In genomic region chr9:87140605-87141109, GRCh38 we compare ENCODE assay signal across 30 cellular contexts.
DNase-seq lines count a peak whose midpoint lies in the region; ATAC-seq and TF ChIP-seq lines count a peak whose summit lies in the region.
"Had no signal": no experiment of that assay in that cellular context is flagged by ENCODE, and none has a peak within 500 bp of the region (broad histone marks: within the 10 kb centered on the region; RNA-seq: fewer than 3 reads in every experiment).

No MANE protein-coding gene starts in this region.

- no peak overlapping the region for H3K4me3 Mint-ChIP-seq in T-helper 2 cell treated with Interferon-gamma antibody and Interleukin-4, amounts not matched to agents 5 μg/mL and 100 μg/mL, for 36 hours

- 91 to 94% methylated on average over 6 of the region's 6 CpGs for WGBS in heart right ventricle, 2 donors

- no peak for ATAC-seq in heart right ventricle
- ATAC-seq: body of pancreas, esophagus mucosa, HepG2, lower lobe of right lung, Right ventricle myocardium inferior had no signal

- no peak overlapping the region for H3K27ac Mint-ChIP-seq in T-helper 2 cell treated with Interferon-gamma antibody and Interleukin-4, amounts not matched to agents 5 μg/mL and 100 μg/mL, for 36 hours

- peak; percentile 64 to 83 for DNase-seq in SJCRH30
- DNase-seq in fibroblast of mammary gland (ENCODE audit: low read depth): peak; percentile 63
- peak; percentile 41 for DNase-seq in renal cortical epithelial cell (ENCODE audit: low read depth)
- no peak for DNase-seq in heart right ventricle
- DNase-seq in activated CD4-positive, alpha-beta T cell treated with anti-CD3 and anti-CD28 coated beads, Interleukin-2, amount 50 U/mL, for 48 hours: no peak
- no peak for DNase-seq in stimulated activated CD4-positive, alpha-beta T cell treated with anti-CD3 and anti-CD28 coated beads, Interleukin-4, amount 100 ng/mL, for 4 hours
- DNase-seq in T-helper 2 cell treated with Interferon-gamma antibody and Interleukin-4, amounts not matched to agents 5 μg/mL and 100 μg/mL, for 36 hours (ENCODE audit: low spot score): no peak
- DNase-seq: ACHN; activated CD4-positive, CD25-positive, alpha-beta regulatory T cell treated with anti-CD3 and anti-CD28 coated beads, Interleukin-2, amount 50 U/mL, for 72 hours; activated CD8-positive, alpha-beta memory T cell treated with anti-CD3 and anti-CD28 coated beads for 24 hours; activated gamma-delta T cell; activated T-cell treated with anti-CD3 and anti-CD28 coated beads, Interleukin-2, amount 50 U/mL, for 1 hour; body of pancreas; DMS79; effector memory CD4-positive, alpha-beta T cell; kidney; lower lobe of right lung; NCI-H1092 treated with DMSO at 0.1 percent for 48 hours; NCI-H1930; NCI-H226; NCI-H82; spleen; stimulated activated CD4-positive, alpha-beta T cell treated with anti-CD3 and anti-CD28 coated beads, Interleukin-2, amount 100 ng/mL, for 48 hours; stimulated activated naive CD4-positive, alpha-beta T cell; SW 1271 had no signal

- peak overlapping the region; percentile 55 for H3K27ac ChIP-seq in HEK293 (ENCODE audit: extremely low read depth, low read depth, low read length)
- no peak overlapping the region for H3K27ac ChIP-seq in SJCRH30
- H3K27ac ChIP-seq in heart right ventricle: no peak overlapping the region
- H3K27ac ChIP-seq: BLaER1, body of pancreas, lower lobe of right lung, spleen had no signal

- no peaks in the 10 kb centered on the region for H3K9me3 ChIP-seq in HEK293 (ENCODE audit: control insufficient read depth, insufficient read depth, low read depth, low read length)
- no peaks in the 10 kb centered on the region for H3K9me3 ChIP-seq in SJCRH30 (replicated peaks)
- H3K9me3 ChIP-seq in heart right ventricle: peaks cover 0 to 3% (median 0%) of the 10 kb centered on the region in 11 donors
- H3K9me3 ChIP-seq: BLaER1, body of pancreas, lower lobe of right lung, spleen had no signal

- intact Hi-C loops in heart right ventricle (cut with DNase I): no loop called here

- H3K36me3 Mint-ChIP-seq in T-helper 2 cell treated with Interferon-gamma antibody and Interleukin-4, amounts not matched to agents 5 μg/mL and 100 μg/mL, for 36 hours (ENCODE audit: low read depth): no peaks in the 10 kb centered on the region

- CTCF ChIA-PET in HEK293 (lab: Yijun Ruan, JAX): interaction anchor here (0.6 kb wide), 1 partner anchor 516 kb away, joined by 3 read pairs; no protein-coding TSS in a partner anchor

- no peaks in the 10 kb centered on the region for H3K9me3 Mint-ChIP-seq in T-helper 2 cell treated with Interferon-gamma antibody and Interleukin-4, amounts not matched to agents 5 μg/mL and 100 μg/mL, for 36 hours

- H3K4me1 ChIP-seq in HEK293 (ENCODE audit: control insufficient read depth, insufficient read depth, low read length) (0 out of 2 replicates have a peak, but pooled peaks cover 9% of the 10 kb centered on the region), SJCRH30 (peaks cover 15% of the 10 kb centered on the region), heart right ventricle (no peaks in the 10 kb centered on the region)
- H3K4me1 ChIP-seq: BLaER1, body of pancreas, lower lobe of right lung, spleen had no signal

- TF ChIP-seq CTCF in HEK293 (tag by site-specific recombination; IDR thresholded peaks at IDR 0.05) (no peak), fibroblast of mammary gland (conservative IDR thresholded peaks at IDR 0.05; ENCODE audit: control insufficient read depth, insufficient read depth, low read depth, low read length) (no peak), heart right ventricle (IDR thresholded peaks at IDR 0.05) (no peak)

- no peaks in the 10 kb centered on the region for H3K4me1 Mint-ChIP-seq in T-helper 2 cell treated with Interferon-gamma antibody and Interleukin-4, amounts not matched to agents 5 μg/mL and 100 μg/mL, for 36 hours (ENCODE audit: low read depth)

- no peaks in the 10 kb centered on the region for H3K27me3 Mint-ChIP-seq in T-helper 2 cell treated with Interferon-gamma antibody and Interleukin-4, amounts not matched to agents 5 μg/mL and 100 μg/mL, for 36 hours (ENCODE audit: low read depth)

- POLR2A ChIA-PET in HEK293 (lab: Yijun Ruan, JAX): no interaction called here

- H3K27me3 ChIP-seq in SJCRH30 (no peaks in the 10 kb centered on the region), heart right ventricle (peaks cover 0 to 21% (median 0%) of the 10 kb centered on the region in 7 donors)
- H3K27me3 ChIP-seq: BLaER1, body of pancreas had no signal

- H3K36me3 ChIP-seq in HEK293 (ENCODE audit: control insufficient read depth in 2 of 2, insufficient read depth in 1 of 2, low read length in 2 of 2) (no peaks in the 10 kb centered on the region), SJCRH30 (no peaks in the 10 kb centered on the region), heart right ventricle (no peaks in the 10 kb centered on the region)
- H3K36me3 ChIP-seq: BLaER1, lower lobe of right lung, spleen had no signal

- H3K4me3 ChIP-seq in HEK293 (ENCODE audit: low read depth, low read length) (no peak overlapping the region), SJCRH30 (no peak overlapping the region), fibroblast of mammary gland (ENCODE audit: control insufficient read depth, low read depth, low read length) (no peak overlapping the region), heart right ventricle (no peak overlapping the region)
- H3K4me3 ChIP-seq: BLaER1, body of pancreas, lower lobe of right lung, spleen had no signal

TF ChIP-seq in HEK293, 187 proteins besides CTCF, POLR2A, EP300 and RAD21 (continues in another document):
- TF ChIP-seq ZNF600 (tag by site-specific recombination; IDR thresholded peaks at IDR 0.05) (0 out of 2 replicates have a peak, but pooled peaks have one; percentile 19), ZNF391 (tag by site-specific recombination; IDR thresholded peaks at IDR 0.05; ENCODE audit: borderline replicate concordance, low read depth) (peak; percentile 74; the same call in 1 of the 2 replicates), EGR2 (tag by site-specific recombination; IDR thresholded peaks at IDR 0.05; ENCODE audit: low read depth) (peak; percentile 51; the same call in 1 of the 2 replicates), ZNF529 (tag by site-specific recombination; IDR thresholded peaks at IDR 0.05; ENCODE audit: insufficient replicate concordance) (peak; percentile 15), ZNF423 (tag by site-specific recombination; IDR thresholded peaks at IDR 0.05) (peak; percentile 85; the same call in 1 of the 2 replicates), ZNF580 (tag by site-specific recombination; IDR thresholded peaks at IDR 0.05) (peak; percentile 61; the same call in 1 of the 2 replicates), KLF8 (tag by site-specific recombination; IDR thresholded peaks at IDR 0.05) (peak; percentile 45; the same call in 1 of the 2 replicates), ZNF398 (tag by site-specific recombination; IDR thresholded peaks at IDR 0.05) (0 out of 2 replicates have a peak, but pooled peaks have one; percentile 30), ZNF132 (tag by site-specific recombination; IDR thresholded peaks at IDR 0.05; ENCODE audit: borderline replicate concordance) (no peak), ZNF549 (tag by site-specific recombination; IDR thresholded peaks at IDR 0.05) (no peak), ZSCAN4 (tag by site-specific recombination; IDR thresholded peaks at IDR 0.05) (no peak), PBX3 (CRISPR knock-in tag; IDR thresholded peaks at IDR 0.05) (no peak), ZNF664 (tag by site-specific recombination; IDR thresholded peaks at IDR 0.05) (peak; percentile 33; the same call in 1 of the 2 replicates), ZFP3 (tag by site-specific recombination; IDR thresholded peaks at IDR 0.05; ENCODE audit: low read depth) (peak; percentile 81), ZBTB1 (tag by site-specific recombination; IDR thresholded peaks at IDR 0.05) (0 out of 2 replicates have a peak, but pooled peaks have one; percentile 9)

Comparison
In these comparisons a context has a peak if more than half of its experiments do, and no peak if none do; other contexts are left out.
1. DNase-seq: peak in SJCRH30 (2 of 2), fibroblast of mammary gland (single experiment) and renal cortical epithelial cell (single experiment); none in heart right ventricle (0 of 2), activated CD4-positive, alpha-beta T cell treated with anti-CD3 and anti-CD28 coated beads, Interleukin-2, amount 50 U/mL, for 48 hours (0 of 2), stimulated activated CD4-positive, alpha-beta T cell treated with anti-CD3 and anti-CD28 coated beads, Interleukin-4, amount 100 ng/mL, for 4 hours (0 of 2) and T-helper 2 cell treated with Interferon-gamma antibody and Interleukin-4, amounts not matched to agents 5 μg/mL and 100 μg/mL, for 36 hours (single experiment).